8 cellular contexts compared by ENCODE assay signal in genomic region chr16:17921357-17921978, GRCh38.
DNase-seq lines count a peak whose midpoint lies in the region; ATAC-seq and TF ChIP-seq lines count a peak whose summit lies in the region.

No MANE protein-coding gene starts in this region.

- no peak overlapping the region for H3K4me3 ChIP-seq in MG63
- H3K4me3 ChIP-seq in epithelial cell of proximal tubule (ENCODE audit: low read depth, low read length) = no peak overlapping the region

- no peaks in the 10 kb centered on the region for H3K4me1 Mint-ChIP-seq in activated CD4-positive, alpha-beta T cell treated with anti-CD3 and anti-CD28 coated beads, Interleukin-2, amount 10 ng/mL, durations not matched to agents 24 days and 14 days

- intact Hi-C loops in activated CD4-positive, alpha-beta T cell treated with anti-CD3 and anti-CD28 coated beads, Interleukin-2, amount 10 ng/mL, durations not matched to agents 24 days and 14 days (cut with micrococcal nuclease) = no loop called here

- H3K27me3 ChIP-seq in MG63 = no peaks in the 10 kb centered on the region

- H3K27me3 Mint-ChIP-seq in activated CD4-positive, alpha-beta T cell treated with anti-CD3 and anti-CD28 coated beads, Interleukin-2, amount 10 ng/mL, durations not matched to agents 24 days and 14 days = peaks cover 19% of the 10 kb centered on the region

- no peak for ATAC-seq in HG03159 (IDR thresholded peaks at IDR 0.05; ENCODE audit: unreplicated experiment)

- H3K36me3 Mint-ChIP-seq in activated CD4-positive, alpha-beta T cell treated with anti-CD3 and anti-CD28 coated beads, Interleukin-2, amount 10 ng/mL, durations not matched to agents 24 days and 14 days (ENCODE audit: low read depth) = no peaks in the 10 kb centered on the region

- H3K36me3 ChIP-seq in MG63 = no peaks in the 10 kb centered on the region

- peak; percentile 27 for TF ChIP-seq CTCF in epithelial cell of proximal tubule (conservative IDR thresholded peaks at IDR 0.05; ENCODE audit: low read depth, low read length)

- DNase-seq in activated CD4-positive, alpha-beta T cell treated with anti-CD3 and anti-CD28 coated beads for 24 hours (ENCODE audit: low read depth in 2 of 2) = peak; percentile 40 to 43
- no peak for DNase-seq in activated CD4-positive, alpha-beta T cell treated with anti-CD3 and anti-CD28 coated beads for 1 hour
- peak; percentile 4 for DNase-seq in MG63
- peak; percentile 88 for DNase-seq in activated CD4-positive, alpha-beta T cell treated with anti-CD3 and anti-CD28 coated beads, Interleukin-2, amount 10 ng/mL, durations not matched to agents 24 days and 14 days
- no peak for DNase-seq in epithelial cell of proximal tubule (ENCODE audit: low read depth)
- DNase-seq in stimulated activated CD4-positive, alpha-beta T cell treated with anti-CD3 and anti-CD28 coated beads, Interleukin-12 subunit alpha, Interleukin-12 subunit beta, amount 100 ng/mL, for 48 hours (ENCODE audit: low read depth in 2 of 3, low spot score in 1 of 3) = peak; percentile 33 to 55 (median 45)
- no peak for DNase-seq in DMS79 treated with DMSO at 0.1 percent for 48 hours (lab: John Stamatoyannopoulos, UW)

- no peak overlapping the region for H3K27ac Mint-ChIP-seq in activated CD4-positive, alpha-beta T cell treated with anti-CD3 and anti-CD28 coated beads, Interleukin-2, amount 10 ng/mL, durations not matched to agents 24 days and 14 days

- no peak overlapping the region for H3K4me3 Mint-ChIP-seq in activated CD4-positive, alpha-beta T cell treated with anti-CD3 and anti-CD28 coated beads, Interleukin-2, amount 10 ng/mL, durations not matched to agents 24 days and 14 days

- H3K9me3 ChIP-seq in MG63 = 0 out of 2 replicates have a peak, but pooled peaks cover 2% of the 10 kb centered on the region

- H3K9me3 Mint-ChIP-seq in activated CD4-positive, alpha-beta T cell treated with anti-CD3 and anti-CD28 coated beads, Interleukin-2, amount 10 ng/mL, durations not matched to agents 24 days and 14 days = no peaks in the 10 kb centered on the region

Comparison
In these comparisons a context has a peak if more than half of its experiments do, and no peak if none do; other contexts are left out.
1. DNase-seq: peak in activated CD4-positive, alpha-beta T cell treated with anti-CD3 and anti-CD28 coated beads for 24 hours (2 of 2), MG63 (single experiment), activated CD4-positive, alpha-beta T cell treated with anti-CD3 and anti-CD28 coated beads, Interleukin-2, amount 10 ng/mL, durations not matched to agents 24 days and 14 days (single experiment) and stimulated activated CD4-positive, alpha-beta T cell treated with anti-CD3 and anti-CD28 coated beads, Interleukin-12 subunit alpha, Interleukin-12 subunit beta, amount 100 ng/mL, for 48 hours (3 of 3); none in activated CD4-positive, alpha-beta T cell treated with anti-CD3 and anti-CD28 coated beads for 1 hour (single experiment), epithelial cell of proximal tubule (single experiment) and DMS79 treated with DMSO at 0.1 percent for 48 hours (single experiment).